In the genomic region with DNA sequence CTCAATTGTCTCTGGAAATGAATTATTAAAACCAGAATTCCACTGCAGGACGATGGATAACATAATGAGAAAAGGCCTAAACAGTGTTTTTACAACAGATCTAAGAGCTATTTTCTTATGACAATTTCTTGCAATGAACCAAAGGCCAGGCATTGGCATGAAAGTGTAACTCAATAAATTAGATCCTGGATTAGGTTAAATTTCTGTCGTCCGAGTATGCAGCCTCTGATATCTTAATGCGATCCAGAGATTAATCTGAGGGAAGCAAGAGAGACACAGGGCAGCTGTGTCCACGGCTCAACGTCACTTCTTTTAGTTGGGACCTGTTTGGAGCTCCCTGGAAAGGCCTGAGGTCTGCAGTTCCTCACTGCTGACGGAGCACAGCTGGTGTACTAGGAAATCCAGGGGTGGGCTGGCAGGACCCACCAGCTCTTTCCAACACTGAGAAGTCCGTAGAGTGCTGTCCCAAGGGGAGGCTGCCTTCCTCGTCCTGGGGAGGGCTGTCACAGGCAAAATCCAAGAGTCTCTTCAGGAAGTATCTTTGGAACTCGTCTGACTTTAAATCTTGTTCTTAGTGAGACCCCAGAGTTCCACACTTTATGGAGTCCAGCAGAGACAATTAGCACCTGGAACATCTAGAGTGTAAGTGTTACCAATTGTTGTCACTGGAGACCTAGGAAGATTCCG, we compare ENCODE assay signal across 22 cellular contexts.
A peak's percentile ranks its signal among the peaks of the same experiment; 100 is the strongest.
DNase-seq lines count a peak whose midpoint lies in the region; ATAC-seq and TF ChIP-seq lines count a peak whose summit lies in the region.
"Had no signal": no experiment of that assay in that cellular context is flagged by ENCODE, and none has a peak within 500 bp of the region (broad histone marks: within the 10 kb centered on the region; RNA-seq: fewer than 3 reads in every experiment).

No MANE protein-coding gene starts in this region.

- H3K27me3 Mint-ChIP-seq in mesothelial cell of epicardium (ENCODE audit: low read depth): no peaks in the 10 kb centered on the region

- H3K27ac Mint-ChIP-seq in mesothelial cell of epicardium: peak overlapping the region; percentile 36
- H3K27ac Mint-ChIP-seq in stimulated activated effector memory CD8-positive, alpha-beta T cell treated with anti-CD3 and anti-CD28 coated beads, Interleukin-12 subunit alpha, Interleukin-12 subunit beta, amount 100 ng/mL, for 72 hours: no peak overlapping the region
- H3K27ac Mint-ChIP-seq: CD4-positive, alpha-beta memory T cell; immature natural killer cell had no signal

- no peaks in the 10 kb centered on the region for H3K27me3 ChIP-seq in BLaER1 treated with 17β-estradiol and CSF1 and Interleukin-3, amounts not matched to agents 10 nM and 100 nM
- no peaks in the 10 kb centered on the region for H3K27me3 ChIP-seq in body of pancreas
- H3K27me3 ChIP-seq: foreskin keratinocyte, upper lobe of left lung had no signal

- peaks cover 74 to 83% (median 79%) of the 10 kb centered on the region in 10 experiments for H3K4me1 ChIP-seq in BLaER1 treated with 17β-estradiol and CSF1 and Interleukin-3, amounts not matched to agents 10 nM and 100 nM
- no peaks in the 10 kb centered on the region for H3K4me1 ChIP-seq in body of pancreas

- peaks cover 0 to 9% (median 0%) of the 10 kb centered on the region in 11 experiments; a peak in 2 of 22 replicates for H3K9me3 ChIP-seq in BLaER1 treated with 17β-estradiol and CSF1 and Interleukin-3, amounts not matched to agents 10 nM and 100 nM (replicated peaks in 1 of 11)
- no peaks in the 10 kb centered on the region for H3K9me3 ChIP-seq in body of pancreas
- H3K9me3 ChIP-seq: left ventricle myocardium inferior, mucosa of descending colon, upper lobe of left lung had no signal

- DNase-seq in body of pancreas (no peak), mesothelial cell of epicardium (ENCODE audit: low spot score in 2 of 2, unreplicated experiment in 2 of 2) (no peak), activated gamma-delta T cell (lab: John Stamatoyannopoulos, UW) (no peak), T-helper 2 cell (no peak)
- DNase-seq in stimulated activated effector memory CD8-positive, alpha-beta T cell treated with anti-CD3 and anti-CD28 coated beads, Interleukin-12 subunit alpha, Interleukin-12 subunit beta, amount 100 ng/mL, for 72 hours (ENCODE audit: low spot score in 2 of 2): no peak
- DNase-seq: activated naive CD4-positive, alpha-beta T cell treated with Interleukin-2 at 50 U/mL for 16 hours; activated T-cell treated with anti-CD3 and anti-CD28 coated beads, Interleukin-2, amount 50 U/mL, for 4 hours; amniotic stem cell; CD4-positive, alpha-beta memory T cell; central memory CD4-positive, alpha-beta T cell; dorsolateral prefrontal cortex; immature natural killer cell; left ventricle myocardium inferior; mucosa of descending colon; NCI-H1092; NCI-H187 treated with DMSO at 0.1 percent for 48 hours; NCI-H2227 treated with DMSO at 0.1 percent for 48 hours; NCI-H748 treated with DMSO at 0.1 percent for 48 hours; upper lobe of left lung had no signal

- H3K4me1 Mint-ChIP-seq in mesothelial cell of epicardium: peaks cover 59% of the 10 kb centered on the region
- H3K4me1 Mint-ChIP-seq in stimulated activated effector memory CD8-positive, alpha-beta T cell treated with anti-CD3 and anti-CD28 coated beads, Interleukin-12 subunit alpha, Interleukin-12 subunit beta, amount 100 ng/mL, for 72 hours: no peaks in the 10 kb centered on the region
- H3K4me1 Mint-ChIP-seq: CD4-positive, alpha-beta memory T cell; immature natural killer cell had no signal

- TF ChIP-seq CTCF in body of pancreas (IDR thresholded peaks at IDR 0.05) (no peak), mesothelial cell of epicardium (IDR thresholded peaks at IDR 0.05; ENCODE audit: unreplicated experiment) (no peak)

- peak overlapping the region; percentile 13 to 96 (median 91) for H3K4me2 ChIP-seq in BLaER1 treated with 17β-estradiol and CSF1 and Interleukin-3, amounts not matched to agents 10 nM and 100 nM

- no peak for TF ChIP-seq POLR2A in body of pancreas (IDR thresholded peaks at IDR 0.05)

- no peaks in the 10 kb centered on the region for H3K9me3 Mint-ChIP-seq in mesothelial cell of epicardium
- H3K9me3 Mint-ChIP-seq in stimulated activated effector memory CD8-positive, alpha-beta T cell treated with anti-CD3 and anti-CD28 coated beads, Interleukin-12 subunit alpha, Interleukin-12 subunit beta, amount 100 ng/mL, for 72 hours: no peaks in the 10 kb centered on the region
- H3K9me3 Mint-ChIP-seq: activated T-cell treated with anti-CD3 and anti-CD28 coated beads, Interleukin-2, amount 50 U/mL, for 4 hours; immature natural killer cell had no signal

- H3K27ac ChIP-seq in BLaER1 treated with 17β-estradiol and CSF1 and Interleukin-3, amounts not matched to agents 10 nM and 100 nM: peak overlapping the region in 7 of 11 experiments; percentile 1 to 62 (median 45); a peak in 10 of 22 replicates
- no peak overlapping the region for H3K27ac ChIP-seq in body of pancreas
- H3K27ac ChIP-seq in skin epidermis: peak overlapping the region in 13 of 21 experiments; percentile 9 to 77 (median 38)
- H3K27ac ChIP-seq: dorsolateral prefrontal cortex, foreskin keratinocyte, left ventricle myocardium inferior had no signal

- intact Hi-C loops in body of pancreas (cut with DNase I): no loop called here

- H4K20me1 ChIP-seq in BLaER1 treated with 17β-estradiol and CSF1 and Interleukin-3, amounts not matched to agents 10 nM and 100 nM: no peaks in the 10 kb centered on the region

- H3K9ac ChIP-seq in BLaER1 treated with 17β-estradiol and CSF1 and Interleukin-3, amounts not matched to agents 10 nM and 100 nM: no peak overlapping the region

- no peak overlapping the region for H3K4me3 ChIP-seq in BLaER1 treated with 17β-estradiol and CSF1 and Interleukin-3, amounts not matched to agents 10 nM and 100 nM
- H3K4me3 ChIP-seq in body of pancreas: no peak overlapping the region
- no peak overlapping the region for H3K4me3 ChIP-seq in skin epidermis
- H3K4me3 ChIP-seq: dorsolateral prefrontal cortex, left ventricle myocardium inferior, mucosa of descending colon, upper lobe of left lung had no signal

- no peaks in the 10 kb centered on the region for H3K36me3 Mint-ChIP-seq in mesothelial cell of epicardium
- no peaks in the 10 kb centered on the region for H3K36me3 Mint-ChIP-seq in stimulated activated effector memory CD8-positive, alpha-beta T cell treated with anti-CD3 and anti-CD28 coated beads, Interleukin-12 subunit alpha, Interleukin-12 subunit beta, amount 100 ng/mL, for 72 hours
- H3K36me3 Mint-ChIP-seq: CD4-positive, alpha-beta memory T cell; immature natural killer cell had no signal

- no peaks in the 10 kb centered on the region for H3K36me3 ChIP-seq in BLaER1 treated with 17β-estradiol and CSF1 and Interleukin-3, amounts not matched to agents 10 nM and 100 nM
- H3K36me3 ChIP-seq in body of pancreas (replicated peaks in 1 of 2; ENCODE audit: insufficient read depth in 1 of 2, low read depth in 2 of 2): no peaks in the 10 kb centered on the region
- H3K36me3 ChIP-seq: left ventricle myocardium inferior, upper lobe of left lung had no signal

- ATAC-seq in body of pancreas: peak; percentile 17
- no peak for ATAC-seq in stimulated activated effector memory CD8-positive, alpha-beta T cell treated with anti-CD3 and anti-CD28 coated beads, Interleukin-12 subunit alpha, Interleukin-12 subunit beta, amount 100 ng/mL, for 72 hours
- ATAC-seq: activated T-cell treated with anti-CD3 and anti-CD28 coated beads, Interleukin-2, amount 50 U/mL, for 4 hours; foreskin keratinocyte; mucosa of descending colon had no signal

- no peak overlapping the region for H3K4me3 Mint-ChIP-seq in mesothelial cell of epicardium
- H3K4me3 Mint-ChIP-seq in stimulated activated effector memory CD8-positive, alpha-beta T cell treated with anti-CD3 and anti-CD28 coated beads, Interleukin-12 subunit alpha, Interleukin-12 subunit beta, amount 100 ng/mL, for 72 hours: no peak overlapping the region
- H3K4me3 Mint-ChIP-seq: activated T-cell treated with anti-CD3 and anti-CD28 coated beads, Interleukin-2, amount 50 U/mL, for 4 hours; CD4-positive, alpha-beta memory T cell; immature natural killer cell had no signal

- 61 to 87% methylated on average over 8 to 11 of the region's 11 CpGs for WGBS in body of pancreas, 2 donors

Comparison
In these comparisons a context has a peak if more than half of its experiments do, and no peak if none do; other contexts are left out.
1. H3K27ac ChIP-seq: peak in BLaER1 treated with 17β-estradiol and CSF1 and Interleukin-3, amounts not matched to agents 10 nM and 100 nM (7 of 11) and skin epidermis (13 of 21); none in body of pancreas (0 of 4).